Comparison of ENCODE assay signal across 1 cellular context in the genomic region with DNA sequence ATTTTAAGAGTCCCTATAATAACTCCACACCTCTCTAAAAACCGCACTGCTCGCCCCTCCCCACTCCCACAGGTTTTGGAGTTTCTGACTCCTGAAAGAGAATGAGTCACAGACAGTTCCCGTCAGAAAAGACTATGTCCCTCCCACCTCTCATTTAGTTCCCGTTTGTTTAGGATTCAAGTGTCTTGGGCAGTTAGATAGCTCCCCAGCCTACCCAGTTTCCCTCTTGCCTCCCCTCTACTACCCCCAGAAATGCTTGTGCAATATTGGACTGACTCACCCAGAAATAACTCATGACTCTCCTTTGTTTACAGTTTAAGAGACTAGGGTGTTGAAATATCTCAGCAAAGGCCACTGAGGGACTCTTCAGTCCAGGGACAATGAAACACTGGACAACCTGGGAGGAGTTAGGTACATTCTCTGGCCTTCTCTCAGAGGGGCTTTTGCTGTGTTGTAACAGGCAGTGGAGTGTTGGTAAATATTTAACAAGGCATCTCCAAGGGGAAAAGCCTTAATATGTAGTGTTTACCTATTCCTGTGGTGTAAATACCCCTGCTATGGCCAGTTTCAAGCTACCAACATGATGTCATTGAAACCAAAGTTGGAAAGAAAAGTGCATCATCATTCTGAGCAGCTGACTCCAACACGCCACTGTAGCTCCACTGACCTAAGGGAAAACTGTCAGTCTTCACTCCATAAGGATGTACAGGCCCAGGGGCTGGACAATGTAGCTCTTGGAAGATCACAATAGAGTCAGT.
TF ChIP-seq lines count a peak whose summit lies in the region.

No MANE protein-coding gene starts in this region.

TF ChIP-seq in HepG2, 621 proteins besides CTCF, POLR2A, EP300 and RAD21 (continued from another document and continues in another):
- TF ChIP-seq, protein P1, sequence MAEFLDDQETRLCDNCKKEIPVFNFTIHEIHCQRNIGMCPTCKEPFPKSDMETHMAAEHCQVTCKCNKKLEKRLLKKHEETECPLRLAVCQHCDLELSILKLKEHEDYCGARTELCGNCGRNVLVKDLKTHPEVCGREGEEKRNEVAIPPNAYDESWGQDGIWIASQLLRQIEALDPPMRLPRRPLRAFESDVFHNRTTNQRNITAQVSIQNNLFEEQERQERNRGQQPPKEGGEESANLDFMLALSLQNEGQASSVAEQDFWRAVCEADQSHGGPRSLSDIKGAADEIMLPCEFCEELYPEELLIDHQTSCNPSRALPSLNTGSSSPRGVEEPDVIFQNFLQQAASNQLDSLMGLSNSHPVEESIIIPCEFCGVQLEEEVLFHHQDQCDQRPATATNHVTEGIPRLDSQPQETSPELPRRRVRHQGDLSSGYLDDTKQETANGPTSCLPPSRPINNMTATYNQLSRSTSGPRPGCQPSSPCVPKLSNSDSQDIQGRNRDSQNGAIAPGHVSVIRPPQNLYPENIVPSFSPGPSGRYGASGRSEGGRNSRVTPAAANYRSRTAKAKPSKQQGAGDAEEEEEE (CRISPR knock-in tag; IDR thresholded peaks at IDR 0.05; ENCODE audit: borderline replicate concordance) = no peak
- TF ChIP-seq, protein P2, sequence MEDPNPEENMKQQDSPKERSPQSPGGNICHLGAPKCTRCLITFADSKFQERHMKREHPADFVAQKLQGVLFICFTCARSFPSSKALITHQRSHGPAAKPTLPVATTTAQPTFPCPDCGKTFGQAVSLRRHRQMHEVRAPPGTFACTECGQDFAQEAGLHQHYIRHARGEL (CRISPR knock-in tag; IDR thresholded peaks at IDR 0.05) = no peak
- TF ChIP-seq, protein P3, sequence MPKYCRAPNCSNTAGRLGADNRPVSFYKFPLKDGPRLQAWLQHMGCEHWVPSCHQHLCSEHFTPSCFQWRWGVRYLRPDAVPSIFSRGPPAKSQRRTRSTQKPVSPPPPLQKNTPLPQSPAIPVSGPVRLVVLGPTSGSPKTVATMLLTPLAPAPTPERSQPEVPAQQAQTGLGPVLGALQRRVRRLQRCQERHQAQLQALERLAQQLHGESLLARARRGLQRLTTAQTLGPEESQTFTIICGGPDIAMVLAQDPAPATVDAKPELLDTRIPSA (CRISPR knock-in tag; IDR thresholded peaks at IDR 0.05; ENCODE audit: borderline replicate concordance) = no peak
- peak; percentile 82; the same call in 1 of the 2 replicates for TF ChIP-seq MIER3 (CRISPR knock-in tag; IDR thresholded peaks at IDR 0.05; ENCODE audit: borderline replicate concordance)
- TF ChIP-seq ZNF709 (CRISPR knock-in tag; IDR thresholded peaks at IDR 0.05) = no peak
- TF ChIP-seq ZMYM2 (CRISPR knock-in tag; IDR thresholded peaks at IDR 0.05) = peak; percentile 90
- TF ChIP-seq, protein P4, sequence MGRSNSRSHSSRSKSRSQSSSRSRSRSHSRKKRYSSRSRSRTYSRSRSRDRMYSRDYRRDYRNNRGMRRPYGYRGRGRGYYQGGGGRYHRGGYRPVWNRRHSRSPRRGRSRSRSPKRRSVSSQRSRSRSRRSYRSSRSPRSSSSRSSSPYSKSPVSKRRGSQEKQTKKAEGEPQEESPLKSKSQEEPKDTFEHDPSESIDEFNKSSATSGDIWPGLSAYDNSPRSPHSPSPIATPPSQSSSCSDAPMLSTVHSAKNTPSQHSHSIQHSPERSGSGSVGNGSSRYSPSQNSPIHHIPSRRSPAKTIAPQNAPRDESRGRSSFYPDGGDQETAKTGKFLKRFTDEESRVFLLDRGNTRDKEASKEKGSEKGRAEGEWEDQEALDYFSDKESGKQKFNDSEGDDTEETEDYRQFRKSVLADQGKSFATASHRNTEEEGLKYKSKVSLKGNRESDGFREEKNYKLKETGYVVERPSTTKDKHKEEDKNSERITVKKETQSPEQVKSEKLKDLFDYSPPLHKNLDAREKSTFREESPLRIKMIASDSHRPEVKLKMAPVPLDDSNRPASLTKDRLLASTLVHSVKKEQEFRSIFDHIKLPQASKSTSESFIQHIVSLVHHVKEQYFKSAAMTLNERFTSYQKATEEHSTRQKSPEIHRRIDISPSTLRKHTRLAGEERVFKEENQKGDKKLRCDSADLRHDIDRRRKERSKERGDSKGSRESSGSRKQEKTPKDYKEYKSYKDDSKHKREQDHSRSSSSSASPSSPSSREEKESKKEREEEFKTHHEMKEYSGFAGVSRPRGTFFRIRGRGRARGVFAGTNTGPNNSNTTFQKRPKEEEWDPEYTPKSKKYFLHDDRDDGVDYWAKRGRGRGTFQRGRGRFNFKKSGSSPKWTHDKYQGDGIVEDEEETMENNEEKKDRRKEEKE (IDR thresholded peaks at IDR 0.05) = no peak
- TF ChIP-seq MED1 (CRISPR knock-in tag; IDR thresholded peaks at IDR 0.05) = peak; percentile 97
- TF ChIP-seq SMAD9 (CRISPR knock-in tag; IDR thresholded peaks at IDR 0.05) = no peak
- TF ChIP-seq RELA (CRISPR knock-in tag; IDR thresholded peaks at IDR 0.05) = no peak; the same call in 1 of the 2 replicates
- TF ChIP-seq, protein P5, sequence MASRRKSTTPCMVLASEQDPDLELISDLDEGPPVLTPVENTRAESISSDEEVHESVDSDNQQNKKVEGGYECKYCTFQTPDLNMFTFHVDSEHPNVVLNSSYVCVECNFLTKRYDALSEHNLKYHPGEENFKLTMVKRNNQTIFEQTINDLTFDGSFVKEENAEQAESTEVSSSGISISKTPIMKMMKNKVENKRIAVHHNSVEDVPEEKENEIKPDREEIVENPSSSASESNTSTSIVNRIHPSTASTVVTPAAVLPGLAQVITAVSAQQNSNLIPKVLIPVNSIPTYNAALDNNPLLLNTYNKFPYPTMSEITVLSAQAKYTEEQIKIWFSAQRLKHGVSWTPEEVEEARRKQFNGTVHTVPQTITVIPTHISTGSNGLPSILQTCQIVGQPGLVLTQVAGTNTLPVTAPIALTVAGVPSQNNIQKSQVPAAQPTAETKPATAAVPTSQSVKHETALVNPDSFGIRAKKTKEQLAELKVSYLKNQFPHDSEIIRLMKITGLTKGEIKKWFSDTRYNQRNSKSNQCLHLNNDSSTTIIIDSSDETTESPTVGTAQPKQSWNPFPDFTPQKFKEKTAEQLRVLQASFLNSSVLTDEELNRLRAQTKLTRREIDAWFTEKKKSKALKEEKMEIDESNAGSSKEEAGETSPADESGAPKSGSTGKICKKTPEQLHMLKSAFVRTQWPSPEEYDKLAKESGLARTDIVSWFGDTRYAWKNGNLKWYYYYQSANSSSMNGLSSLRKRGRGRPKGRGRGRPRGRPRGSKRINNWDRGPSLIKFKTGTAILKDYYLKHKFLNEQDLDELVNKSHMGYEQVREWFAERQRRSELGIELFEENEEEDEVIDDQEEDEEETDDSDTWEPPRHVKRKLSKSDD (CRISPR knock-in tag; IDR thresholded peaks at IDR 0.05; ENCODE audit: low read depth) = peak; percentile 98
- TF ChIP-seq MYC (CRISPR knock-in tag; IDR thresholded peaks at IDR 0.05; ENCODE audit: borderline replicate concordance) = no peak
- TF ChIP-seq, protein P6, sequence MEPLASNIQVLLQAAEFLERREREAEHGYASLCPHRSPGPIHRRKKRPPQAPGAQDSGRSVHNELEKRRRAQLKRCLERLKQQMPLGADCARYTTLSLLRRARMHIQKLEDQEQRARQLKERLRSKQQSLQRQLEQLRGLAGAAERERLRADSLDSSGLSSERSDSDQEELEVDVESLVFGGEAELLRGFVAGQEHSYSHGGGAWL (CRISPR knock-in tag; IDR thresholded peaks at IDR 0.05) = no peak
- TF ChIP-seq, protein P7, sequence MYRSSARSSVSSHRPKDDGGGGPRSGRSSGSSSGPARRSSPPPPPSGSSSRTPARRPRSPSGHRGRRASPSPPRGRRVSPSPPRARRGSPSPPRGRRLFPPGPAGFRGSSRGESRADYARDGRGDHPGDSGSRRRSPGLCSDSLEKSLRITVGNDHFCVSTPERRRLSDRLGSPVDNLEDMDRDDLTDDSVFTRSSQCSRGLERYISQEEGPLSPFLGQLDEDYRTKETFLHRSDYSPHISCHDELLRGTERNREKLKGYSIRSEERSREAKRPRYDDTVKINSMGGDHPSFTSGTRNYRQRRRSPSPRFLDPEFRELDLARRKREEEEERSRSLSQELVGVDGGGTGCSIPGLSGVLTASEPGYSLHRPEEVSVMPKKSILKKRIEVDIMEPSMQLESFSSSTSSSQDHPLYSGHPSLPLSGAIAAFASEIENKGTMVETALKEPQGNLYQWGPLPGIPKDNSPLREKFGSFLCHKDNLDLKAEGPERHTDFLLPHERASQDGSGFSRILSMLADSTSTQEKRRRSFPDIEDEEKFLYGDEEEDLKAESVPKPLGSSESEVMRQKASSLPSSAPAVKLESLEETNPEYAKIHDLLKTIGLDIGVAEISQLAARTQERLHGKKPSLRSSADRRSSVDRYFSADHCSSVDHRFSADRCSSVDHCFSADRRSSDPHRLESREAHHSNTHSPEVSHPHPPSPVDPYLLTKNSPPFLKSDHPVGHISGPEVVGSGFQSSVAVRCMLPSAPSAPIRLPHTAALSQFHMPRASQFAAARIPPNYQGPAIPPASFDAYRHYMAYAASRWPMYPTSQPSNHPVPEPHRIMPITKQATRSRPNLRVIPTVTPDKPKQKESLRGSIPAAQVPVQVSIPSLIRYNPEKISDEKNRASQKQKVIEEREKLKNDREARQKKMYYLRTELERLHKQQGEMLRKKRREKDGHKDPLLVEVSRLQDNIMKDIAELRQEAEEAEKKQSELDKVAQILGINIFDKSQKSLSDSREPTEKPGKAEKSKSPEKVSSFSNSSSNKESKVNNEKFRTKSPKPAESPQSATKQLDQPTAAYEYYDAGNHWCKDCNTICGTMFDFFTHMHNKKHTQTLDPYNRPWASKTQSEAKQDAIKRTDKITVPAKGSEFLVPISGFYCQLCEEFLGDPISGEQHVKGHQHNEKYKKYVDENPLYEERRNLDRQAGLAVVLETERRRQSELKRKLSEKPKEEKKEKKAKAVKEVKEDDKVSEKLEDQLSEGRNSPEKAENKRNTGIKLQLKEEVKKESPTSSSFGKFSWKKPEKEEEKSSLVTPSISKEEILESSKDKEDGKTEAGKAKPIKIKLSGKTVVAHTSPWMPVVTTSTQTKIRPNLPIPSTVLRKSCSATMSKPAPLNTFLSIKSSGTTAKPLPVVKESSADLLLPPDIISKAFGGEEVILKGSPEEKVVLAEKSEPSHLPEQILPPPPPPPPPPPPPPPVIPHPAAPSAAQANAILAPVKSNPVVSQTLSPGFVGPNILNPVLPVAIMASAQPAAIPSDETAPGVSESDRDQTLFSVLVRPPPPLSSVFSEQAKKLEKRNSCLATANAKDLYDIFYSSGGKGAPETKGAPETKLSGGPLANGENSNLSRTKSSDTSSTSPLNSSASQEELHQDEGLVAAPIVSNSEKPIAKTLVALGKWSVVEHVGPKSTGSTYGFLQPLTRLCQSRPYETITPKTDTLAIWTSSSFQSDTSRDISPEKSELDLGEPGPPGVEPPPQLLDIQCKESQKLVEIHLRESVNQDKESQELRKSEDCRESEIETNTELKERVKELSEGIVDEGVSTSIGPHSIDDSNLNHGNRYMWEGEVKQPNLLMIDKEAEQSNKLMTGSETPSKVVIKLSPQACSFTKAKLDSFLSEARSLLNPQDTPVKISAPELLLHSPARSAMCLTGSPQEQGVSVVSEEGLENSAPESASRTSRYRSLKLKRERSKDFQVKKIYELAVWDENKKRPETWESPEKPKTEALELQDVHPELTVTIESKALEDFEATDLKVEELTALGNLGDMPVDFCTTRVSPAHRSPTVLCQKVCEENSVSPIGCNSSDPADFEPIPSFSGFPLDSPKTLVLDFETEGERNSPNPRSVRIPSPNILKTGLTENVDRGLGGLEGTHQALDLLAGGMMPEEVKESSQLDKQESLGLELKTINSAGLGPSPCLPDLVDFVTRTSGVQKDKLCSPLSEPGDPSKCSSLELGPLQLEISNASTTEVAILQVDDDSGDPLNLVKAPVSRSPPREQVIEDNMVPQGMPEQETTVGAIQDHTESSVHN (CRISPR knock-in tag; IDR thresholded peaks at IDR 0.05) = peak; percentile 42; the same call in 1 of the 2 replicates
- TF ChIP-seq RBM22 (optimal IDR thresholded peaks at IDR 0.05; ENCODE audit: low read length) = peak; percentile 79
- TF ChIP-seq, protein P8, sequence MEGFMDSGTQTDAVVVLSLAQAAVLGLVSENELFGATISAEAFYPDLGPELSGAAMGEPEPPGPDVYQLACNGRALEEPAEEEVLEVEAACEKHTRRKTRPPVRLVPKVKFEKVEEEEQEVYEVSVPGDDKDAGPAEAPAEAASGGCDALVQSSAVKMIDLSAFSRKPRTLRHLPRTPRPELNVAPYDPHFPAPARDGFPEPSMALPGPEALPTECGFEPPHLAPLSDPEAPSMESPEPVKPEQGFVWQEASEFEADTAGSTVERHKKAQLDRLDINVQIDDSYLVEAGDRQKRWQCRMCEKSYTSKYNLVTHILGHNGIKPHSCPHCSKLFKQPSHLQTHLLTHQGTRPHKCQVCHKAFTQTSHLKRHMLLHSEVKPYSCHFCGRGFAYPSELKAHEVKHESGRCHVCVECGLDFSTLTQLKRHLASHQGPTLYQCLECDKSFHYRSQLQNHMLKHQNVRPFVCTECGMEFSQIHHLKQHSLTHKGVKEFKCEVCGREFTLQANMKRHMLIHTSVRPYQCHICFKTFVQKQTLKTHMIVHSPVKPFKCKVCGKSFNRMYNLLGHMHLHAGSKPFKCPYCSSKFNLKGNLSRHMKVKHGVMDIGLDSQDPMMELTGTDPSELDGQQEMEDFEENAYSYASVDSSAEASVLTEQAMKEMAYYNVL (CRISPR knock-in tag; IDR thresholded peaks at IDR 0.05; ENCODE audit: borderline replicate concordance) = peak; percentile 69; the same call in 1 of the 2 replicates
- peak; percentile 41; the same call in 1 of the 2 replicates for TF ChIP-seq ZNF256 (CRISPR knock-in tag; conservative IDR thresholded peaks at IDR 0.05)
- no peak for TF ChIP-seq ZNF619 (CRISPR knock-in tag; IDR thresholded peaks at IDR 0.05)
- TF ChIP-seq TARDBP (CRISPR knock-in tag; IDR thresholded peaks at IDR 0.05) = peak; percentile 97
- no peak for TF ChIP-seq ZNF282 (IDR thresholded peaks at IDR 0.05; ENCODE audit: partially characterized antibody)
- TF ChIP-seq GATAD1 (CRISPR knock-in tag; IDR thresholded peaks at IDR 0.05) = peak; percentile 48; the same call in 1 of the 2 replicates
- no peak for TF ChIP-seq NFIB (CRISPR knock-in tag; IDR thresholded peaks at IDR 0.05; ENCODE audit: borderline replicate concordance)
- TF ChIP-seq, protein P9, sequence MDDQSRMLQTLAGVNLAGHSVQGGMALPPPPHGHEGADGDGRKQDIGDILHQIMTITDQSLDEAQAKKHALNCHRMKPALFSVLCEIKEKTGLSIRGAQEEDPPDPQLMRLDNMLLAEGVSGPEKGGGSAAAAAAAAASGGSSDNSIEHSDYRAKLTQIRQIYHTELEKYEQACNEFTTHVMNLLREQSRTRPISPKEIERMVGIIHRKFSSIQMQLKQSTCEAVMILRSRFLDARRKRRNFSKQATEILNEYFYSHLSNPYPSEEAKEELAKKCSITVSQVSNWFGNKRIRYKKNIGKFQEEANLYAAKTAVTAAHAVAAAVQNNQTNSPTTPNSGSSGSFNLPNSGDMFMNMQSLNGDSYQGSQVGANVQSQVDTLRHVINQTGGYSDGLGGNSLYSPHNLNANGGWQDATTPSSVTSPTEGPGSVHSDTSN (CRISPR knock-in tag; IDR thresholded peaks at IDR 0.05; ENCODE audit: borderline replicate concordance) = no peak
- no peak; the same call in 1 of the 2 replicates for TF ChIP-seq DR1 (CRISPR knock-in tag; IDR thresholded peaks at IDR 0.05)
- TF ChIP-seq, protein P10, sequence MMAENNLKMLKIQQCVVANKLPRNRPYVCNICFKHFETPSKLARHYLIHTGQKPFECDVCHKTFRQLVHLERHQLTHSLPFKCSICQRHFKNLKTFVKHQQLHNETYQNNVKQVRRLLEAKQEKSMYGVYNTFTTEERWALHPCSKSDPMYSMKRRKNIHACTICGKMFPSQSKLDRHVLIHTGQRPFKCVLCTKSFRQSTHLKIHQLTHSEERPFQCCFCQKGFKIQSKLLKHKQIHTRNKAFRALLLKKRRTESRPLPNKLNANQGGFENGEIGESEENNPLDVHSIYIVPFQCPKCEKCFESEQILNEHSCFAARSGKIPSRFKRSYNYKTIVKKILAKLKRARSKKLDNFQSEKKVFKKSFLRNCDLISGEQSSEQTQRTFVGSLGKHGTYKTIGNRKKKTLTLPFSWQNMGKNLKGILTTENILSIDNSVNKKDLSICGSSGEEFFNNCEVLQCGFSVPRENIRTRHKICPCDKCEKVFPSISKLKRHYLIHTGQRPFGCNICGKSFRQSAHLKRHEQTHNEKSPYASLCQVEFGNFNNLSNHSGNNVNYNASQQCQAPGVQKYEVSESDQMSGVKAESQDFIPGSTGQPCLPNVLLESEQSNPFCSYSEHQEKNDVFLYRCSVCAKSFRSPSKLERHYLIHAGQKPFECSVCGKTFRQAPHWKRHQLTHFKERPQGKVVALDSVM (CRISPR knock-in tag; IDR thresholded peaks at IDR 0.05) = peak; percentile 73
- no peak for TF ChIP-seq TOPORS (CRISPR knock-in tag; IDR thresholded peaks at IDR 0.05)
- 0 out of 2 replicates have a peak, but pooled peaks have one; percentile 22 for TF ChIP-seq ZNF446 (CRISPR knock-in tag; IDR thresholded peaks at IDR 0.05)
